Comparison of ENCODE assay signal across 21 cellular contexts in genomic region chr3:120103276-120103675, GRCh38.
"Had no signal": no experiment of that assay in that cellular context is flagged by ENCODE, and none has a peak within 500 bp of the region (broad histone marks: within the 10 kb centered on the region; RNA-seq: fewer than 3 reads in every experiment).

No MANE protein-coding gene starts in this region.

- H3K27ac ChIP-seq: adrenal gland, ascending aorta, colonic mucosa, dorsolateral prefrontal cortex, ovary, prostate gland, spleen, thoracic aorta, upper lobe of left lung, WERI-Rb-1 had no signal

- H3K36me3 ChIP-seq: adrenal gland, ascending aorta, colonic mucosa, esophagus squamous epithelium, ovary, prostate gland, thoracic aorta, upper lobe of left lung had no signal

- H3K9me3 ChIP-seq: adrenal gland, ascending aorta, colonic mucosa, esophagus squamous epithelium, heart right ventricle, ovary, prostate gland, spleen, thoracic aorta, upper lobe of left lung had no signal

- ATAC-seq: naive thymus-derived CD8-positive, alpha-beta T cell; T-cell had no signal

- H3K4me3 ChIP-seq: adrenal gland, ascending aorta, colonic mucosa, dorsolateral prefrontal cortex, esophagus squamous epithelium, heart right ventricle, lung, ovary, prostate gland, spleen, thoracic aorta, upper lobe of left lung had no signal

- H3K4me1 ChIP-seq: colonic mucosa, prostate gland had no signal

- H3K27me3 ChIP-seq: adrenal gland, ascending aorta, colonic mucosa, dorsolateral prefrontal cortex, esophagus squamous epithelium, heart right ventricle, ovary, spleen, upper lobe of left lung had no signal

- DNase-seq: activated CD4-positive, alpha-beta T cell treated with anti-CD3 and anti-CD28 coated beads, Interleukin-2, amount 10 ng/mL, durations not matched to agents 7 days and 5 days; activated CD4-positive, CD25-positive, alpha-beta regulatory T cell treated with anti-CD3 and anti-CD28 coated beads, Interleukin-2, amount 50 U/mL, for 72 hours; activated T-cell treated with anti-CD3 and anti-CD28 coated beads, Interleukin-2, amount 50 U/mL, for 1 hour; adrenal gland; colonic mucosa; esophagus squamous epithelium; kidney; naive thymus-derived CD8-positive, alpha-beta T cell; ovary; spleen; stimulated activated CD4-positive, alpha-beta T cell treated with anti-CD3 and anti-CD28 coated beads, Interleukin-4, amount 100 ng/mL, for 1 hour; stimulated activated naive CD4-positive, alpha-beta T cell treated with Interleukin-2 at 50 U/mL for 16 hours; T-cell; upper lobe of left lung; WERI-Rb-1 had no signal
